ENCODE assay signal across 1 cellular context in the genomic region with DNA sequence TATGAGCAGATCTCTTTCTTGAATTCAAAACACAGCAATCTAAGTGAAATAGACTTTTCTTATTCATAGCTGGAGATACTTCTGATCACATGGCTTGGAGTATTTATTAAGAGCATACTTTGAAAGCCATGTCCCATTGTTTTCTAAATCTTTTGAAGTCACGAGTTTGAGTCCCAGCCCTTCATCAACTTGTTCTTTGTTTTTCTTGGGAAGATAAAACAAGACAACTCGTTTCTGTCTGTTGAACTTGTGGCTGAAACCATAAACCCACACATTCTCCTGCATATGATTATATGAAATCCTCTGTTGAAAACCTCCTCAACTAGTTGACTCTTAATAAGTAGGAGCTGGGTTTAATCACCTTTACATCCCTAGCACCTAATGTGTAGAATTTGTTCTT.
TF ChIP-seq lines count a peak whose summit lies in the region.

No MANE protein-coding gene starts in this region.

TF ChIP-seq in GM12878, 131 proteins besides CTCF, POLR2A, EP300 and RAD21:
- TF ChIP-seq RUNX3 (IDR thresholded peaks at IDR 0.05; ENCODE audit: low read length) (peak; percentile 35; the same call in 1 of the 2 replicates), MYB (IDR thresholded peaks at IDR 0.05; ENCODE audit: borderline replicate concordance, low read depth, low read length) (no peak)
